8 cellular contexts compared by ENCODE assay signal in the genomic region with DNA sequence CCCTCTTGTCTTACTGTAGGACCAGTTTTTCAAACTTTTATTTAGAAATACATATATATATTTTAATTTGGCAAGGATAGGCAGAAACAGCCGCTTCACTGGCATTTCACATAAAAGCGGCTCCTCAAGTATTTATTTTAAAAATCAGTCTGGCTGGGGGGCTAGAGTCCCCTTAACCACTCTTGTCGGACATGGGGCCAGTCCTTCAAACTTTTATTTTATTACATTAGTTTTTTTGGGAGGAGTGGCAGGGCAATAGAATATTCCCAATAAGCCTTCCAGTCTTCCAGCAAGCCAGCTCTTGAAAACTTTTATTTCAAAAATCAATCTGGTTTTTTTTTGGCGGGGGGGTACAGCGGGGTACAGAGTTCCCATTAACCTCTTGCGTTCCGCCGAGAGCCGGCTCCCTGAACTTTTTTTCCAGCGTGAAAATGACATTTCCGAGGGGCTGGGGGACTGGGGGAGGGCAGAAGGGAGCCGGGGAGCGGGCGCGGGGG. TPM values are rescaled to one million over a fixed set of nuclear protein-coding genes. Genes with fewer than 3 reads are reported as not detected.
DNase-seq lines count a peak whose midpoint lies in the region; ATAC-seq, FAIRE-seq and TF ChIP-seq lines count a peak whose summit lies in the region.

No MANE protein-coding gene starts in this region.

- SMC1A ChIA-PET in GM12878 (lab: Charles Lee; ENCODE audit: uncharacterized antibody, unreplicated experiment): no interaction called here

- H3K4me1 ChIP-seq in right lobe of liver (peaks cover 0 to 9% (median 0%) of the 10 kb centered on the region in 4 donors), HepG2 (ENCODE audit: insufficient read depth, low read length) (no peaks in the 10 kb centered on the region), GM12878 (ENCODE audit: control insufficient read depth, insufficient read depth, low read length) (no peaks in the 10 kb centered on the region), uterus (no peaks in the 10 kb centered on the region)

- no peaks in the 10 kb centered on the region for H3K9me3 ChIP-seq in right lobe of liver
- H3K9me3 ChIP-seq in HepG2 (ENCODE audit: low read length): no peaks in the 10 kb centered on the region
- no peaks in the 10 kb centered on the region for H3K9me3 ChIP-seq in GM12878 (replicated peaks; ENCODE audit: control insufficient read depth, insufficient read depth, low read length)
- H3K9me3 ChIP-seq in uterus: no peaks in the 10 kb centered on the region

- H4K20me1 ChIP-seq in HepG2 (ENCODE audit: insufficient read depth, low read length): no peaks in the 10 kb centered on the region
- no peaks in the 10 kb centered on the region for H4K20me1 ChIP-seq in GM12878 (ENCODE audit: control insufficient read depth, insufficient read depth)

- H3K79me2 ChIP-seq in HepG2 (ENCODE audit: insufficient read depth, low read length) (no peaks in the 10 kb centered on the region), GM12878 (ENCODE audit: control insufficient read depth, insufficient read depth, low read length) (no peaks in the 10 kb centered on the region)

- intact Hi-C loops in right lobe of liver (cut with DNase I): no loop called here
- intact Hi-C loops in HepG2 (cut with micrococcal nuclease; ENCODE audit: unreplicated experiment): loop anchor here (10.0 kb wide), 1 partner anchor 169 kb away; no protein-coding TSS in a partner anchor
- intact Hi-C loops in GM12878 (cut with micrococcal nuclease; ENCODE audit: unreplicated experiment): no loop called here
- intact Hi-C loops in uterus (cut with DNase I; ENCODE audit: low total_unique reads): no loop called here

- H2AFZ ChIP-seq in HepG2 (ENCODE audit: low read length) (no peak overlapping the region), GM12878 (ENCODE audit: control insufficient read depth, low read depth, low read length) (no peak overlapping the region)

- no peaks in the 10 kb centered on the region for H3K36me3 Mint-ChIP-seq in memory B cell

- no peak for TF ChIP-seq CTCF in right lobe of liver (IDR thresholded peaks at IDR 0.05)
- TF ChIP-seq CTCF in HepG2 (CRISPR knock-in tag; IDR thresholded peaks at IDR 0.05): no peak
- TF ChIP-seq CTCF in GM12878 (IDR thresholded peaks at IDR 0.05 in 2 of 3, conservative IDR thresholded peaks at IDR 0.05 in 1 of 3; ENCODE audit: control insufficient read depth in 2 of 3, extremely low read depth in 1 of 3, insufficient read depth in 1 of 3, low read depth in 3 of 3, low read length in 3 of 3): no peak
- no peak for TF ChIP-seq CTCF in uterus (IDR thresholded peaks at IDR 0.05)

- H3K9ac ChIP-seq in HepG2 (ENCODE audit: insufficient read depth, low read depth, low read length) (no peak overlapping the region), GM12878 (ENCODE audit: control insufficient read depth, insufficient read depth, low read length) (no peak overlapping the region)

- no peak for DNase-seq in right lobe of liver
- DNase-seq in HepG2 (ENCODE audit: low spot score): no peak
- DNase-seq in GM12878 (ENCODE audit: low read depth, low spot score): no peak
- DNase-seq in memory B cell (ENCODE audit: low spot score in 2 of 2): no peak
- DNase-seq in uterus: no peak
- DNase-seq in T-helper 9 cell: no peak
- no peak for DNase-seq in NCI-H1105 treated with DMSO at 0.1 percent for 48 hours (lab: John Stamatoyannopoulos, UW)

- FAIRE-seq in HepG2 (lab: Jason Lieb, UNC) (no peak), GM12878 (lab: Jason Lieb, UNC) (no peak)

- H3K4me2 ChIP-seq in HepG2 (ENCODE audit: low read depth, low read length) (no peak overlapping the region), GM12878 (ENCODE audit: control insufficient read depth, insufficient read depth) (no peak overlapping the region)

- H3K4me3 Mint-ChIP-seq in memory B cell: peak overlapping the region; percentile 66

- BruUV-seq in HepG2 (replicated peaks; lab: Mats Ljungman, UMichigan): no TSS peak
- BruUV-seq in GM12878 (replicated peaks; lab: Mats Ljungman, UMichigan): no TSS peak

- TF ChIP-seq POLR2A in right lobe of liver (IDR thresholded peaks at IDR 0.05) (no peak), HepG2 (IDR thresholded peaks at IDR 0.05; ENCODE audit: insufficient read depth in 1 of 2, low read depth in 2 of 2, low read length in 2 of 2) (no peak), GM12878 (IDR thresholded peaks at IDR 0.05; ENCODE audit: low read depth, low read length) (no peak), uterus (IDR thresholded peaks at IDR 0.05) (no peak)

- RAD21 ChIA-PET in GM12878 (lab: Charles Lee; ENCODE audit: unreplicated experiment): interaction anchor here (0.7 kb wide), 1 partner anchor 70 kb away, joined by 4 read pairs; no protein-coding TSS in a partner anchor

- peaks cover 1% of the 10 kb centered on the region for H3K27me3 Mint-ChIP-seq in memory B cell

- H3K27ac Mint-ChIP-seq in memory B cell: no peak overlapping the region

- no peak for TF ChIP-seq EP300 in HepG2 (IDR thresholded peaks at IDR 0.05; ENCODE audit: low read depth in 2 of 2, low read length in 2 of 2)
- TF ChIP-seq EP300 in HepG2 (CRISPR knock-in tag; IDR thresholded peaks at IDR 0.05; ENCODE audit: borderline replicate concordance): no peak
- TF ChIP-seq EP300 in GM12878 (IDR thresholded peaks at IDR 0.05; ENCODE audit: borderline replicate concordance in 1 of 2, control insufficient read depth in 1 of 2, low read depth in 2 of 2, low read length in 2 of 2): no peak

- H3K4me3 ChIP-seq in right lobe of liver (peak overlapping the region; percentile 20 to 90 (median 32)), HepG2 (replicated peaks in 1 of 3; ENCODE audit: insufficient read depth in 1 of 3, low read depth in 2 of 3, low read length in 3 of 3) (no peak overlapping the region; a peak in 1 of 6 replicates), GM12878 (no peak overlapping the region), uterus (peak overlapping the region; percentile 20 to 54)

- ATAC-seq in right lobe of liver (no peak), HepG2 (no peak), GM12878 (no peak), memory B cell (ENCODE audit: low read depth) (no peak), HG03378 (IDR thresholded peaks at IDR 0.05; ENCODE audit: unreplicated experiment) (no peak)

- in situ Hi-C loops in HepG2 (cut with HindIII; ENCODE audit: extremely low pct_ligation_motif_present, low pct_unique_long_range_greater_than_20kb) (no loop called here), GM12878 (cut with MboI) (no loop called here)

- 14% methylated on average over 11 of the region's 15 CpGs for WGBS in right lobe of liver (ENCODE audit: insufficient coverage, low coverage, low lambda C conversion rate, missing lambda C conversion rate)
- WGBS in HepG2 (ENCODE audit: low lambda C conversion rate): 20% methylated on average over 11 of the region's 15 CpGs
- 10% methylated on average over 11 of the region's 15 CpGs for WGBS in GM12878 (ENCODE audit: insufficient coverage, insufficient replicate concordance, low lambda C conversion rate, missing lambda C conversion rate)

- H3K27ac ChIP-seq in right lobe of liver (no peak overlapping the region), HepG2 (ENCODE audit: extremely low read length, insufficient read depth, low read length) (no peak overlapping the region), GM12878 (ENCODE audit: control insufficient read depth, insufficient read depth) (no peak overlapping the region), uterus (peak overlapping the region; percentile 53 to 92)

- POLR2A ChIA-PET in HepG2 (lab: Yijun Ruan, JAX): no interaction called here
- POLR2A ChIA-PET in GM12878 (lab: Charles Lee): no interaction called here

- TF ChIP-seq RAD21 in HepG2 (CRISPR knock-in tag; IDR thresholded peaks at IDR 0.05) (no peak), GM12878 (IDR thresholded peaks at IDR 0.05; ENCODE audit: insufficient read depth, low read depth, low read length) (no peak)

- no peaks in the 10 kb centered on the region for H3K27me3 ChIP-seq in right lobe of liver
- H3K27me3 ChIP-seq in HepG2 (ENCODE audit: control insufficient read depth in 1 of 2, insufficient read depth in 2 of 2, low read length in 2 of 2): peaks cover 2 to 39% of the 10 kb centered on the region in 2 experiments; a peak in 3 of 5 replicates
- H3K27me3 ChIP-seq in GM12878 (replicated peaks in 1 of 2; ENCODE audit: control insufficient read depth in 2 of 2, insufficient read depth in 2 of 2, low read length in 1 of 2): peaks cover 0 to 4% of the 10 kb centered on the region in 2 experiments; a peak in 3 of 4 replicates
- no peaks in the 10 kb centered on the region for H3K27me3 ChIP-seq in uterus

- no peaks in the 10 kb centered on the region for H3K36me3 ChIP-seq in right lobe of liver
- no peaks in the 10 kb centered on the region for H3K36me3 ChIP-seq in HepG2 (replicated peaks in 1 of 2; ENCODE audit: control insufficient read depth in 1 of 2, insufficient read depth in 2 of 2, low read length in 2 of 2)
- no peaks in the 10 kb centered on the region for H3K36me3 ChIP-seq in GM12878 (ENCODE audit: control insufficient read depth in 2 of 2, insufficient read depth in 2 of 2, low read length in 1 of 2)
- no peaks in the 10 kb centered on the region for H3K36me3 ChIP-seq in uterus

- CTCF ChIA-PET in HepG2 (lab: Yijun Ruan, JAX; ENCODE audit: low intra/inter-chr PET ratio, low total read pairs) (no interaction called here), GM12878 (lab: Yijun Ruan, JAX) (no interaction called here)

- no peaks in the 10 kb centered on the region for H3K4me1 Mint-ChIP-seq in memory B cell

- no peaks in the 10 kb centered on the region for H3K9me3 Mint-ChIP-seq in memory B cell

RNA-seq across cellular contexts. Expression of a gene that starts 0.6 kb away (rescaled TPM):
- total RNA-seq in right lobe of liver: 1 to 10 TPM; 2.9 to 7.9 (median 6.0) TPM
- 0.06 and 0.07 TPM in 2 replicates for total RNA-seq in HepG2 (2016; rRNA removed; fragmentation: Illumina TruSeq; extraction: Trizol)
- total RNA-seq in HepG2 (2016; cell fraction: cytosol; rRNA removed; fragmentation: Illumina TruSeq; extraction: Trizol; ENCODE audit: low read depth): not detected in 2 replicates
- total RNA-seq in HepG2 (2016; cell fraction: insoluble cytoplasmic fraction; rRNA removed; fragmentation: Illumina TruSeq; extraction: Trizol): 0.03 and 0.09 TPM in 2 replicates
- total RNA-seq in HepG2 (2016; cell fraction: membrane; rRNA removed; fragmentation: Illumina TruSeq; extraction: Trizol): 0.03 and 0.19 TPM in 2 replicates
- total RNA-seq in HepG2 (2016; cell fraction: nucleus; rRNA removed; fragmentation: Illumina TruSeq; extraction: Trizol): 0.16 and 0.25 TPM in 2 replicates
- polyA plus RNA-seq in HepG2 (2011; rRNA removed): 0.05 and 0.07 TPM in 2 replicates
- 0.08 and 0.17 TPM in 2 replicates for polyA plus RNA-seq in HepG2 (2011; cell fraction: cytosol; rRNA removed)
- 0.24 and 0.35 TPM in 2 replicates for polyA plus RNA-seq in HepG2 (2011; cell fraction: nucleus; rRNA removed)
- polyA plus RNA-seq in HepG2 (2012): 0.03 and 0.04 TPM in 2 replicates
- polyA plus RNA-seq in HepG2 (2016; cell fraction: cytosol; fragmentation: Illumina TruSeq; extraction: Trizol; ENCODE audit: low read depth): 0.02 and 0.08 TPM in 2 replicates
- polyA plus RNA-seq in HepG2 (2016; cell fraction: insoluble cytoplasmic fraction; fragmentation: Illumina TruSeq; extraction: Trizol; ENCODE audit: low read depth): 0.08 and 0.09 TPM in 2 replicates
- polyA plus RNA-seq in HepG2 (2016; cell fraction: membrane; fragmentation: Illumina TruSeq; extraction: Trizol; ENCODE audit: low read depth): 0.08 and 0.14 TPM in 2 replicates
- 0.11 and 0.51 TPM in 2 replicates for polyA plus RNA-seq in HepG2 (2016; cell fraction: nucleus; fragmentation: Illumina TruSeq; extraction: Trizol; ENCODE audit: insufficient read depth, low read depth)
- polyA minus RNA-seq in HepG2 (2011; rRNA and poly(A)+ RNA removed; ENCODE audit: low replicate concordance): 0.32 and 0.61 TPM in 2 replicates
- 0.10 TPM in 1 of 2 replicates, not detected in the other for polyA minus RNA-seq in HepG2 (2011; cell fraction: cytosol; rRNA and poly(A)+ RNA removed)
- polyA minus RNA-seq in HepG2 (2011; cell fraction: nucleus; rRNA and poly(A)+ RNA removed): 0.13 and 0.25 TPM in 2 replicates
- not detected in 2 replicates for total RNA-seq in GM12878 (2013; cell fraction: nucleolus; rRNA removed)
- 0.06 TPM in 1 of 2 replicates, not detected in the other for total RNA-seq in GM12878 (2014; rRNA removed)
- total RNA-seq in GM12878 (2014; rRNA removed; fragmentation: Illumina TruSeq; extraction: Trizol): not detected in 2 replicates
- 0.08 TPM in 2 replicates for total RNA-seq in GM12878 (2021)
- not detected for polyA plus RNA-seq in GM12878 (2011; ENCODE audit: low read depth)
- 0.24 and 0.26 TPM in 2 replicates for polyA plus RNA-seq in GM12878 (2011; rRNA removed)
- 0.47 and 0.54 TPM in 2 replicates for polyA plus RNA-seq in GM12878 (2011; cell fraction: cytosol; rRNA removed)
- 1.3 and 1.6 TPM in 2 replicates for polyA plus RNA-seq in GM12878 (2011; cell fraction: nucleus; rRNA removed)
- polyA plus RNA-seq in GM12878 (2012): 0.01 and 0.04 TPM in 2 replicates
- polyA plus RNA-seq in GM12878 (2014; fragmentation: Illumina TruSeq; extraction: Trizol): 0.01 TPM in 1 of 2 replicates, not detected in the other
- polyA plus RNA-seq in GM12878 (2014; fragmentation: Nextera tagmentation; extraction: Ambion mirVana): under 1 TPM in 1 of 2 experiments, not detected in 1; 0.02 TPM
- polyA plus RNA-seq in GM12878 (2014; rRNA removed): 0.01 and 0.04 TPM in 2 replicates
- under 1 TPM; 0.06 to 0.07 TPM for polyA plus RNA-seq in GM12878 (2016; fragmentation: Nextera tagmentation; extraction: Ambion mirVana)
- polyA minus RNA-seq in GM12878 (2011; rRNA and poly(A)+ RNA removed): 0.22 and 0.57 TPM in 2 replicates
- polyA minus RNA-seq in GM12878 (2011; cell fraction: cytosol; rRNA and poly(A)+ RNA removed): 0.31 and 0.40 TPM in 2 replicates
- 0.60 and 1.1 TPM in 2 replicates for polyA minus RNA-seq in GM12878 (2011; cell fraction: nucleus; rRNA and poly(A)+ RNA removed)
- 10 to 100 TPM in 2 of 4 donors, 1 to 10 TPM in 2; 3.8 to 24.2 (median 12.3) TPM for total RNA-seq in uterus

Comparison
In these comparisons a context has a peak if more than half of its experiments do, and no peak if none do; other contexts are left out.
1. H3K4me3 ChIP-seq: peak in right lobe of liver (3 of 3) and uterus (2 of 2); none in HepG2 (0 of 3) and GM12878 (single experiment).
2. H3K27ac ChIP-seq: peak in uterus (2 of 2); none in right lobe of liver (0 of 3), HepG2 (single experiment) and GM12878 (single experiment).